9 cellular contexts compared by ENCODE assay signal in the genomic region with DNA sequence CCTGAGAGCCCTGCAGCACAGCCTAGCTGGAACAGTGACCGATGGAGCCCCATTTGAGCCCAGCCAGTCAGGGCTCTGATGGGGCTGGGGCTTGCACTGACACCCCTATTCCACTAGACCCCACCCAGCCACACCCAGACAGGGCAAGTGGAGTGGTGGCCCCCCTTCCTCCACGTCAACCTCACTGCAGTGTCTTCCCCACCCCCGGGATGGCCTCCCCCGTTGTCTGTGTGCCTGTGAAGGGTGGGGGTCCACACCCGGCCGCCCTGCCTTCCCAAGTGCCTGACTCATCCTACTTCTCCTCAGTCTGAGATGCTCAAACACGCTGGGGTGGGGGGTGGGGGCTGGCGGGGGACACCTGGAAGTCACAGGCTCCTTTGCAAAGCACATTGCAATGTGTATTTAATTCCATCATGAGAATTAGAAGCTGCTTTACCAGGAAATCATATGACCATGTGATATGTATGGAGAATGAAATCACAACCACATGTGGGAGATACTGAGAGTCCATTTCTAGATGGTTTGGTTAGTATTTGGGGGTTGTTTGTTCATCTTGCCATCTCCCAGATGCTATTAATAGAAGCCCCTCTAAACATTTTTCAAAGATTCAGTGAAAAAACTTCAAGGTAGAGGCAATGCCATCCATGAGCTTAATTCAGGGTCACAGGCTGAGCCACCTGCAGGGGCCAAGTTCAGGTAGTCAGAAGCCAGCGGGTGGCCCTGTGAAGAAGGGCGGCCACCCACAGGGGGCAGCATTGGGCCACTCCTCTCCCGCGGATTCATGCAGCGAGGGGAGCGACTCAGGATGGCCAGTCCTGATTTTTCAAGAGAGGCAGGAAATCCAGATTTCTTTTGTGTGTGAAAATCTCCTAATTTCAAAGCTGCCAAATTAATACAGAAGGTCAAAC. TPM values are rescaled to one million over a fixed set of nuclear protein-coding genes. Genes with fewer than 3 reads are reported as not detected.
DNase-seq lines count a peak whose midpoint lies in the region; ATAC-seq, FAIRE-seq and TF ChIP-seq lines count a peak whose summit lies in the region.
"Had no signal": no experiment of that assay in that cellular context is flagged by ENCODE, and none has a peak within 500 bp of the region (broad histone marks: within the 10 kb centered on the region; RNA-seq: fewer than 3 reads in every experiment).

No MANE protein-coding gene starts in this region.

- H3K9ac ChIP-seq in OCI-LY3 (ENCODE audit: low read length): no peak overlapping the region

- TF ChIP-seq CTCF in OCI-LY3 (IDR thresholded peaks at IDR 0.05; ENCODE audit: low read depth, low read length): peak; percentile 67
- peak; percentile 84 for TF ChIP-seq CTCF in foreskin keratinocyte (conservative IDR thresholded peaks at IDR 0.05)

- no peaks in the 10 kb centered on the region for H3K79me2 ChIP-seq in OCI-LY3 (ENCODE audit: low read length)

- DNase-seq in D341Med (ENCODE audit: low spot score) (peak; percentile 90), HCEC 1CT (peak; percentile 33), activated T-helper 1 cell treated with Interleukin-2 at 50 U/mL for 16 hours (ENCODE audit: low read depth) (peak; percentile 22), foreskin keratinocyte (no peak), nucleus accumbens (lab: John Stamatoyannopoulos, UW) (peak in 35 of 56 donors; percentile 5 to 71 (median 22)), urothelium cell line (ENCODE audit: low spot score) (peak; percentile 60), Kasumi-1 (lab: John Stamatoyannopoulos, UW) (no peak)

- H3K4me2 ChIP-seq in OCI-LY3 (ENCODE audit: low read length): peak overlapping the region; percentile 36; the same call in 1 of the 2 replicates

- no peaks in the 10 kb centered on the region; the same call in none of the 2 replicates for H3K27me3 ChIP-seq in OCI-LY3 (ENCODE audit: low read depth, low read length)
- no peaks in the 10 kb centered on the region for H3K27me3 ChIP-seq in foreskin keratinocyte

- ATAC-seq in foreskin keratinocyte: peak; percentile 76

- no peaks in the 10 kb centered on the region for H3K9me3 ChIP-seq in OCI-LY3 (ENCODE audit: insufficient read depth, low read length)

- no peak overlapping the region for H3K4me3 ChIP-seq in OCI-LY3 (ENCODE audit: low read length)

- H3K4me1 ChIP-seq in OCI-LY3 (ENCODE audit: low read length): no peaks in the 10 kb centered on the region
- H3K4me1 ChIP-seq in foreskin keratinocyte: no peaks in the 10 kb centered on the region

- H2AFZ ChIP-seq in OCI-LY3 (ENCODE audit: low read depth, low read length): no peak overlapping the region

- FAIRE-seq in urothelium cell line (lab: Jason Lieb, UNC): no peak
- FAIRE-seq: TTC549 had no signal

- no peaks in the 10 kb centered on the region for H3K36me3 ChIP-seq in OCI-LY3 (replicated peaks; ENCODE audit: low read depth, low read length)

- H3K27ac ChIP-seq in OCI-LY3 (ENCODE audit: low read length): no peak overlapping the region
- H3K27ac ChIP-seq in foreskin keratinocyte: no peak overlapping the region

- no peaks in the 10 kb centered on the region for H4K20me1 ChIP-seq in OCI-LY3 (ENCODE audit: insufficient read depth, low read length)

RNA-seq across cellular contexts. Expression of gene GMPPA, which starts 22.7 kb away (rescaled TPM):
- 55.4 and 62.6 TPM in 2 replicates for total RNA-seq in foreskin keratinocyte
- 64.7 and 74.8 TPM in 2 replicates for polyA plus RNA-seq in foreskin keratinocyte

RNA-seq across cellular contexts. Expression of gene ASIC4, which starts 38.3 kb away (rescaled TPM):
- total RNA-seq in foreskin keratinocyte: not detected in 2 replicates
- not detected in 2 replicates for polyA plus RNA-seq in foreskin keratinocyte

RNA-seq across cellular contexts. Expression of gene SPEG, which starts 41.3 kb away (rescaled TPM):
- total RNA-seq in foreskin keratinocyte: 24.9 and 32.6 TPM in 2 replicates
- 27.4 and 28.7 TPM in 2 replicates for polyA plus RNA-seq in foreskin keratinocyte

RNA-seq across cellular contexts. Expression of gene DES, which starts 57.8 kb away (rescaled TPM):
- not detected in 2 replicates for total RNA-seq in foreskin keratinocyte
- polyA plus RNA-seq in foreskin keratinocyte: 0.03 TPM in 1 of 2 replicates, not detected in the other

Comparison
In these comparisons a context has a peak if more than half of its experiments do, and no peak if none do; other contexts are left out.
1. DNase-seq: peak in D341Med (single experiment), HCEC 1CT (single experiment), activated T-helper 1 cell treated with Interleukin-2 at 50 U/mL for 16 hours (single experiment), nucleus accumbens (35 of 56) and urothelium cell line (single experiment); none in foreskin keratinocyte (0 of 2) and Kasumi-1 (0 of 2).